In the genomic region with DNA sequence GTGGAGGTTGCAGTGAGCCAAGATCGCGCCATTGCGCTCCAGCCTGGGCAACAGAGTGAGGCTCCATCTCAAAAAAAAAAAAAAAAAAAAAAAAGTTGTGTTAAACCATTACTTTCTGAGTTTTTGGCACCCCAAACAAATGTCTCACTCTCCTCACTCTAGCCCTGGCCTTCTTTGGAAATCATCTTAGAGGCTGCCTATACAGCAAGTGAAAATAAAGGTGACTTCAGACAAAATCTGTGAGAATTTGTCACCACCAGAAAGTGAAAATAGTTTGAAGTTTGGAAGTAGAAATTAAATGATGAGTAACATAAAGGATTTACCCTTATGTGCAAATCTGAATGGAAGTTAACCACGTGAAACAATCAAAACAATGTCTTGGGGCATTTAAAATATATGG, we compare ENCODE assay signal across 25 cellular contexts.
"Had no signal": no experiment of that assay in that cellular context is flagged by ENCODE, and none has a peak within 500 bp of the region (broad histone marks: within the 10 kb centered on the region; RNA-seq: fewer than 3 reads in every experiment).

No MANE protein-coding gene starts in this region.

- H3K36me3 Mint-ChIP-seq: naive thymus-derived CD8-positive, alpha-beta T cell; stimulated activated naive B cell treated with anti-CD40 and anti-IgM and Interleukin-4, amounts not matched to agents 10 μg/mL and 1 μg/mL and 100 μg/mL, for 72 hours; type B pancreatic cell had no signal

- H3K27ac Mint-ChIP-seq: naive thymus-derived CD8-positive, alpha-beta T cell; nephron; stimulated activated naive B cell treated with anti-CD40 and anti-IgM and Interleukin-4, amounts not matched to agents 10 μg/mL and 1 μg/mL and 100 μg/mL, for 72 hours; stimulated activated naive CD8-positive, alpha-beta T cell treated with anti-CD3 and anti-CD28 coated beads, Interleukin-15, Interleukin-2, amounts not matched to agents 100 ng/mL and 50 ng/mL, for 24 hours; type B pancreatic cell had no signal

- H3K9me3 Mint-ChIP-seq: immature natural killer cell; naive thymus-derived CD8-positive, alpha-beta T cell; nephron; neural crest cell; stimulated activated naive B cell treated with anti-CD40 and anti-IgM and Interleukin-4, amounts not matched to agents 10 μg/mL and 1 μg/mL and 100 μg/mL, for 72 hours; stimulated activated naive CD8-positive, alpha-beta T cell treated with anti-CD3 and anti-CD28 coated beads, Interleukin-15, Interleukin-2, amounts not matched to agents 100 ng/mL and 50 ng/mL, for 24 hours; type B pancreatic cell had no signal

- H3K4me1 Mint-ChIP-seq: nephron; neural crest cell; stimulated activated naive B cell treated with anti-CD40 and anti-IgM and Interleukin-4, amounts not matched to agents 10 μg/mL and 1 μg/mL and 100 μg/mL, for 72 hours had no signal

- DNase-seq: immature natural killer cell; kidney; left colon; left lung; lower lobe of right lung; mammary epithelial cell; mesenchymal stem cell; naive thymus-derived CD8-positive, alpha-beta T cell; nucleus accumbens; pancreas; posterior cingulate gyrus; retina; right cardiac atrium; stimulated activated CD4-positive, alpha-beta T cell treated with anti-CD3 and anti-CD28 coated beads, Interleukin-12 subunit alpha, Interleukin-12 subunit beta, amount 100 ng/mL, for 4 hours; stimulated activated CD4-positive, alpha-beta T cell treated with anti-CD3 and anti-CD28 coated beads, Interleukin-15, amount 100 ng/mL, for 24 hours; stimulated activated CD4-positive, alpha-beta T cell treated with anti-CD3 and anti-CD28 coated beads, Interleukin-2, amount 100 ng/mL, for 24 hours; stimulated activated CD4-positive, alpha-beta T cell treated with anti-CD3 and anti-CD28 coated beads, Interleukin-4, amount 100 ng/mL, for 1 hour; stimulated activated naive B cell treated with anti-CD40 and anti-IgM and Interleukin-4, amounts not matched to agents 10 μg/mL and 1 μg/mL and 100 μg/mL, for 72 hours; substantia nigra; uterus had no signal

- H3K4me3 Mint-ChIP-seq: immature natural killer cell; naive thymus-derived CD8-positive, alpha-beta T cell; nephron; neural crest cell; stimulated activated naive B cell treated with anti-CD40 and anti-IgM and Interleukin-4, amounts not matched to agents 10 μg/mL and 1 μg/mL and 100 μg/mL, for 72 hours; stimulated activated naive CD8-positive, alpha-beta T cell treated with anti-CD3 and anti-CD28 coated beads, Interleukin-15, Interleukin-2, amounts not matched to agents 100 ng/mL and 50 ng/mL, for 24 hours; type B pancreatic cell had no signal

- H3K27me3 Mint-ChIP-seq: naive thymus-derived CD8-positive, alpha-beta T cell; stimulated activated naive B cell treated with anti-CD40 and anti-IgM and Interleukin-4, amounts not matched to agents 10 μg/mL and 1 μg/mL and 100 μg/mL, for 72 hours; stimulated activated naive CD8-positive, alpha-beta T cell treated with anti-CD3 and anti-CD28 coated beads, Interleukin-15, Interleukin-2, amounts not matched to agents 100 ng/mL and 50 ng/mL, for 24 hours; type B pancreatic cell had no signal

- ATAC-seq: left colon; left lung; lower lobe of right lung; naive thymus-derived CD8-positive, alpha-beta T cell; pancreas; right cardiac atrium; sciatic nerve; stimulated activated naive B cell treated with anti-CD40 and anti-IgM and Interleukin-4, amounts not matched to agents 10 μg/mL and 1 μg/mL and 100 μg/mL, for 72 hours had no signal
